27 cellular contexts compared by ENCODE assay signal in the genomic region with DNA sequence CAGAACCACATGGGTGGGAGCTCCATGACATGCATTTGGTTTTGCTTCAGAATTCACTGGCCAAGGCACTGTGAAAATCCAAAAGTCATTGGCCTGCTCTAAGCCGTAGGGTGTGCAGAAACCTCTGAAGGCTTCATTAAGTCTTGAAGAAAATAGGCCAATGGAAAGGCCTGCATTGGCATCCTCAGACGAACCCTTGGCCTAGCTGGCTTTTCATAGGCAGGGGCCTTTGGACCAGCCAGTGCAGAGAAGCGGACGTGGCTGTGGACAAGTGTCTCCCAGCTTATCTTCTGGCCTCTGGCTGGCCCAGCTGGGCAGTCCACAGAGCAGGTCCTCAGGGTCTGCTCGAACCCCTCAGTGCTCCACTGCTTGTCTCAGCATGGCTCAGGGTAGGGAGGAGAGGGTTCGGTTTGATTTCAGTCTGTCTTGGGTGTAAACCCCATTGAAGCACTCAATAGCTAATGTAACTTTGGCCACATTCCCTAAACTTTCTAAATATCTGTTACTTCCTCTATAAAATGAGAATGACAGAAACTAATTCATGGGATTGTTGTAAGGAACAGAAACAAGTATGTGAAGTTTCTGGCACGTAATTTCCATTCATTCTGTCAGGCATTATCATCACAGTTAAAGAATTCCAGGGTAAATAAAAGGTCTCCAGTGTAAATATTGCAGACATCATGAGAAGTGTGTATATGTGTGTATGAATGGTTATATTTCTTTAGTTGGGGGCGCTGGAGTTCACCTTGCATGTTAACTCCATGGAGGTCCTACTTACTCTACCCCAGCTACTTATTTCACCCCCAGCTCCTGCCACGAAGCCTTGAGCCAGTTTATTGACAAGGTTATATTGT.
"Had no signal": no experiment of that assay in that cellular context is flagged by ENCODE, and none has a peak within 500 bp of the region (broad histone marks: within the 10 kb centered on the region; RNA-seq: fewer than 3 reads in every experiment).

No MANE protein-coding gene starts in this region.

- H3K27ac ChIP-seq: dorsolateral prefrontal cortex, epithelial cell of prostate, foreskin keratinocyte, lower lobe of right lung, neutrophil, pancreas, right lobe of liver, transverse colon, upper lobe of right lung, uterus had no signal

- H3K4me1 ChIP-seq: foreskin keratinocyte, right lobe of liver, upper lobe of right lung, uterus had no signal

- H3K27me3 ChIP-seq: dorsolateral prefrontal cortex, foreskin keratinocyte, pancreas, right lobe of liver, transverse colon, upper lobe of right lung, uterus had no signal

- H3K9me3 ChIP-seq: neutrophil, pancreas, right lobe of liver, upper lobe of right lung, uterus had no signal

- DNase-seq: dorsolateral prefrontal cortex; effector CD4-positive, alpha-beta T cell; foreskin keratinocyte; glutamatergic neuron; hypothalamus; immature natural killer cell; islet precursor cell; kidney glomerular epithelial cell; left ventricle myocardium superior; lower lobe of right lung; mesenchymal stem cell; mucosa of descending colon; naive B cell; pancreas; retina; right lobe of liver; small intestine; stimulated activated CD4-positive, alpha-beta T cell treated with anti-CD3 and anti-CD28 coated beads, Interleukin-15, amount 100 ng/mL, for 24 hours; stimulated activated CD4-positive, alpha-beta T cell treated with anti-CD3 and anti-CD28 coated beads, Interleukin-2, amount 100 ng/mL, for 48 hours; stimulated activated naive B cell treated with anti-CD40 and anti-IgM and Interleukin-4, amounts not matched to agents 10 μg/mL and 1 μg/mL and 100 μg/mL, for 72 hours; transverse colon; upper lobe of right lung; uterus had no signal

- ATAC-seq: esophagus mucosa; foreskin keratinocyte; left ventricle myocardium superior; lower lobe of right lung; mucosa of descending colon; natural killer cell treated with Interleukin-12 subunit alpha and Interleukin-12 subunit beta and Interleukin-15 and Interleukin-18, amount 100 ng/mL, for 72 hours; pancreas; right lobe of liver; stimulated activated naive B cell treated with anti-CD40 and anti-IgM and Interleukin-4, amounts not matched to agents 10 μg/mL and 1 μg/mL and 100 μg/mL, for 72 hours; upper lobe of right lung had no signal

- FAIRE-seq: pancreas, small intestine had no signal

- H3K36me3 ChIP-seq: lower lobe of right lung, neutrophil, pancreas, right lobe of liver, transverse colon, upper lobe of right lung, uterus had no signal

- H3K4me3 ChIP-seq: dorsolateral prefrontal cortex, lower lobe of right lung, mucosa of descending colon, pancreas, right lobe of liver, transverse colon, upper lobe of right lung, uterus had no signal
